Comparison of ENCODE assay signal across 16 cellular contexts in genomic region chr12:71208053-71208685, GRCh38. TPM values are rescaled to one million over a fixed set of nuclear protein-coding genes. Genes with fewer than 3 reads are reported as not detected.
DNase-seq lines count a peak whose midpoint lies in the region; ATAC-seq and TF ChIP-seq lines count a peak whose summit lies in the region.
"Had no signal": no experiment of that assay in that cellular context is flagged by ENCODE, and none has a peak within 500 bp of the region (broad histone marks: within the 10 kb centered on the region; RNA-seq: fewer than 3 reads in every experiment).

No MANE protein-coding gene starts in this region.

- peak; percentile 7 for DNase-seq in ACHN
- peak; percentile 34 for DNase-seq in Caki2 (ENCODE audit: low read depth)
- DNase-seq in OCI-M1 (lab: John Stamatoyannopoulos, UW) = peak; percentile 54
- DNase-seq in fibroblast of mammary gland (ENCODE audit: low read depth) = peak; percentile 28
- no peak for DNase-seq in adrenal gland
- no peak for DNase-seq in ascending aorta (ENCODE audit: low spot score in 2 of 2)
- DNase-seq: CD8-positive, alpha-beta memory T cell; EL; HCEC 1CT; KBM-7; NCI-H1436; NCI-H524 treated with DMSO at 0.1 percent for 48 hours; NK-92 treated with Interleukin-12 subunit alpha and Interleukin-12 subunit beta, amount 100 ng/mL, for 24 hours had no signal

- H3K27ac ChIP-seq in adrenal gland (no peak overlapping the region), ascending aorta (no peak overlapping the region)
- H3K27ac ChIP-seq: BLaER1, HL-60 had no signal

- H3K27me3 ChIP-seq in adrenal gland (no peaks in the 10 kb centered on the region), ascending aorta (no peaks in the 10 kb centered on the region)
- H3K27me3 ChIP-seq: BLaER1 had no signal

- no peak overlapping the region for H3K4me3 ChIP-seq in fibroblast of mammary gland (ENCODE audit: control insufficient read depth, low read depth, low read length)
- no peak overlapping the region for H3K4me3 ChIP-seq in adrenal gland
- H3K4me3 ChIP-seq in ascending aorta = no peak overlapping the region
- H3K4me3 ChIP-seq: BLaER1 had no signal

- no peaks in the 10 kb centered on the region for H3K4me1 ChIP-seq in adrenal gland (replicated peaks in 1 of 2)
- H3K4me1 ChIP-seq in ascending aorta = no peaks in the 10 kb centered on the region
- H3K4me1 ChIP-seq: BLaER1 had no signal

- no peak for TF ChIP-seq POLR2A in adrenal gland (IDR thresholded peaks at IDR 0.05)

- TF ChIP-seq CTCF in fibroblast of mammary gland (conservative IDR thresholded peaks at IDR 0.05; ENCODE audit: control insufficient read depth, insufficient read depth, low read depth, low read length) (no peak), adrenal gland (IDR thresholded peaks at IDR 0.05) (no peak), ascending aorta (IDR thresholded peaks at IDR 0.05) (no peak)

- WGBS in adrenal gland, 4 donors = 44 to 75% (median 47%) methylated on average over 1 of the region's 1 CpG

- ATAC-seq in GM18498 (IDR thresholded peaks at IDR 0.05; ENCODE audit: unreplicated experiment) = no peak

- H3K9me3 ChIP-seq in adrenal gland (replicated peaks in 1 of 3) (no peaks in the 10 kb centered on the region), ascending aorta (peaks cover 0 to 1% of the 10 kb centered on the region in 2 donors)

- H3K36me3 ChIP-seq in adrenal gland (replicated peaks in 1 of 2) = no peaks in the 10 kb centered on the region
- H3K36me3 ChIP-seq in ascending aorta = no peaks in the 10 kb centered on the region
- H3K36me3 ChIP-seq: BLaER1 had no signal

- intact Hi-C loops in adrenal gland (cut with DNase I) = no loop called here
- intact Hi-C loops in ascending aorta (cut with DNase I) = no loop called here

- in situ Hi-C loops in ACHN (cut with HindIII; ENCODE audit: low pct_ligation_motif_present, low pct_unique_long_range_greater_than_20kb, low sequenced_read_pairs) (no loop called here), Caki2 (cut with HindIII; ENCODE audit: low pct_unique_long_range_greater_than_20kb, low sequenced_read_pairs) (no loop called here)

RNA-seq across cellular contexts. Expression of gene TSPAN8, which starts 50.4 kb away (rescaled TPM):
- total RNA-seq in Caki2 (2014; rRNA removed; shearing (Covaris generic); ENCODE audit: low replicate concordance) = 0.84 TPM in 1 of 2 replicates, not detected in the other
- 10 to 100 TPM in 3 of 8 donors, 1 to 10 TPM in 5; 1.1 to 11.6 (median 5.5) TPM for total RNA-seq in adrenal gland
- 1 to 10 TPM in 2 of 3 donors, under 1 TPM in 1; 0.90 to 7.0 (median 4.3) TPM for polyA plus RNA-seq in adrenal gland
- 5.5 TPM for total RNA-seq in ascending aorta
- total RNA-seq: CD8-positive, alpha-beta memory T cell had no signal
- polyA plus RNA-seq: CD8-positive, alpha-beta memory T cell had no signal

Comparison
In these comparisons a context has a peak if more than half of its experiments do, and no peak if none do; other contexts are left out.
1. DNase-seq: peak in ACHN (single experiment), Caki2 (single experiment), OCI-M1 (single experiment) and fibroblast of mammary gland (single experiment); none in adrenal gland (0 of 7) and ascending aorta (0 of 2).